31 cellular contexts compared by ENCODE assay signal in genomic region chr10:48772059-48772458, GRCh38.
"Had no signal": no experiment of that assay in that cellular context is flagged by ENCODE, and none has a peak within 500 bp of the region (broad histone marks: within the 10 kb centered on the region; RNA-seq: fewer than 3 reads in every experiment).

No MANE protein-coding gene starts in this region.

- DNase-seq: activated CD4-positive, alpha-beta T cell treated with anti-CD3 and anti-CD28 coated beads, Interleukin-2, amount 10 ng/mL, durations not matched to agents 7 days and 5 days; activated CD8-positive, alpha-beta T cell treated with anti-CD3 and anti-CD28 coated beads for 36 hours; activated naive CD4-positive, alpha-beta T cell; activated T-cell treated with anti-CD3 and anti-CD28 coated beads for 4 hours; activated T-cell treated with anti-CD3 and anti-CD28 coated beads, Interleukin-2, amount 50 U/mL, for 72 hours; dermis blood vessel endothelial cell; effector CD8-positive, alpha-beta T cell; erythroblast; islet precursor cell; left cardiac atrium; mammary epithelial cell; naive B cell; nephron progenitor cell; nucleus accumbens; right cardiac atrium; stimulated activated CD4-positive, alpha-beta T cell treated with anti-CD3 and anti-CD28 coated beads, Interleukin-4, amount 100 ng/mL, for 1 hour; stimulated activated naive CD8-positive, alpha-beta T cell treated with anti-CD3 and anti-CD28 coated beads, Interleukin-15, amount 100 ng/mL, for 72 hours; substantia nigra; T-helper 17 cell; T1000; thyroid gland; upper lobe of right lung; WERI-Rb-1 had no signal

- H3K36me3 Mint-ChIP-seq: activated naive CD4-positive, alpha-beta T cell treated with anti-CD3 and anti-CD28 coated beads, Interleukin-2, amount 50 U/mL, for 72 hours; mesothelial cell of epicardium had no signal

- H3K4me3 ChIP-seq: breast epithelium, gastroesophageal sphincter, hepatocyte, thyroid gland, upper lobe of right lung had no signal

- H3K4me1 Mint-ChIP-seq: activated CD4-positive, alpha-beta T cell treated with anti-CD3 and anti-CD28 coated beads, Interleukin-2, amount 10 ng/mL, durations not matched to agents 7 days and 5 days; central memory CD8-positive, alpha-beta T cell; mesothelial cell of epicardium; stimulated activated naive CD8-positive, alpha-beta T cell treated with anti-CD3 and anti-CD28 coated beads, Interleukin-15, amount 100 ng/mL, for 72 hours; T-helper 17 cell had no signal

- H3K4me1 ChIP-seq: breast epithelium, gastroesophageal sphincter, parathyroid adenoma, thyroid gland, upper lobe of right lung had no signal

- H3K4me3 Mint-ChIP-seq: activated CD4-positive, alpha-beta T cell treated with anti-CD3 and anti-CD28 coated beads, Interleukin-2, amount 10 ng/mL, durations not matched to agents 7 days and 5 days; activated CD8-positive, alpha-beta T cell treated with anti-CD3 and anti-CD28 coated beads for 36 hours; activated T-cell treated with anti-CD3 and anti-CD28 coated beads, Interleukin-2, amount 50 U/mL, for 72 hours; central memory CD8-positive, alpha-beta T cell; mesothelial cell of epicardium; nephron progenitor cell; stimulated activated naive CD8-positive, alpha-beta T cell treated with anti-CD3 and anti-CD28 coated beads, Interleukin-15, amount 100 ng/mL, for 72 hours; T-helper 17 cell had no signal

- H3K9me3 Mint-ChIP-seq: activated CD4-positive, alpha-beta T cell treated with anti-CD3 and anti-CD28 coated beads, Interleukin-2, amount 10 ng/mL, durations not matched to agents 7 days and 5 days; activated CD8-positive, alpha-beta T cell treated with anti-CD3 and anti-CD28 coated beads for 36 hours; activated naive CD4-positive, alpha-beta T cell treated with anti-CD3 and anti-CD28 coated beads, Interleukin-2, amount 50 U/mL, for 72 hours; activated T-cell treated with anti-CD3 and anti-CD28 coated beads, Interleukin-2, amount 50 U/mL, for 72 hours; central memory CD8-positive, alpha-beta T cell; mesothelial cell of epicardium; nephron progenitor cell; stimulated activated naive CD8-positive, alpha-beta T cell treated with anti-CD3 and anti-CD28 coated beads, Interleukin-15, amount 100 ng/mL, for 72 hours had no signal

- H3K27me3 ChIP-seq: breast epithelium, gastroesophageal sphincter, hepatocyte, thyroid gland, upper lobe of right lung had no signal

- H3K9me3 ChIP-seq: breast epithelium, gastroesophageal sphincter, thyroid gland, upper lobe of right lung had no signal

- H3K27ac ChIP-seq: breast epithelium, gastroesophageal sphincter, hepatocyte, parathyroid adenoma, thyroid gland, upper lobe of right lung, WERI-Rb-1 had no signal

- H3K27ac Mint-ChIP-seq: activated CD4-positive, alpha-beta T cell treated with anti-CD3 and anti-CD28 coated beads, Interleukin-2, amount 10 ng/mL, durations not matched to agents 7 days and 5 days; activated CD8-positive, alpha-beta T cell treated with anti-CD3 and anti-CD28 coated beads for 36 hours; activated T-cell treated with anti-CD3 and anti-CD28 coated beads, Interleukin-2, amount 50 U/mL, for 72 hours; mesothelial cell of epicardium; nephron progenitor cell; stimulated activated naive CD8-positive, alpha-beta T cell treated with anti-CD3 and anti-CD28 coated beads, Interleukin-15, amount 100 ng/mL, for 72 hours; T-helper 17 cell had no signal

- H3K36me3 ChIP-seq: breast epithelium, gastroesophageal sphincter, thyroid gland, upper lobe of right lung, WERI-Rb-1 had no signal

- ATAC-seq: activated CD4-positive, CD25-positive, alpha-beta regulatory T cell treated with anti-CD3 and anti-CD28 coated beads, Interleukin-2, amount 50 U/mL, for 24 hours; activated CD8-positive, alpha-beta T cell treated with anti-CD3 and anti-CD28 coated beads for 36 hours; activated naive CD4-positive, alpha-beta T cell treated with anti-CD3 and anti-CD28 coated beads, Interleukin-2, amount 50 U/mL, for 72 hours; activated T-cell treated with anti-CD3 and anti-CD28 coated beads, Interleukin-2, amount 50 U/mL, for 72 hours; gastroesophageal sphincter; left cardiac atrium; right cardiac atrium; stimulated activated naive CD8-positive, alpha-beta T cell treated with anti-CD3 and anti-CD28 coated beads, Interleukin-15, amount 100 ng/mL, for 72 hours; T-helper 17 cell; upper lobe of right lung had no signal

- H3K27me3 Mint-ChIP-seq: activated CD4-positive, alpha-beta T cell treated with anti-CD3 and anti-CD28 coated beads, Interleukin-2, amount 10 ng/mL, durations not matched to agents 7 days and 5 days; activated CD8-positive, alpha-beta T cell treated with anti-CD3 and anti-CD28 coated beads for 36 hours; naive B cell; stimulated activated naive CD8-positive, alpha-beta T cell treated with anti-CD3 and anti-CD28 coated beads, Interleukin-15, amount 100 ng/mL, for 72 hours had no signal
